21 cellular contexts compared by ENCODE assay signal in genomic region chr6:150115769-150116168, GRCh38. TPM values are rescaled to one million over a fixed set of nuclear protein-coding genes. Genes with fewer than 3 reads are reported as not detected.
"Had no signal": no experiment of that assay in that cellular context is flagged by ENCODE, and none has a peak within 500 bp of the region (broad histone marks: within the 10 kb centered on the region; RNA-seq: fewer than 3 reads in every experiment).

No MANE protein-coding gene starts in this region.

- H3K4me3 ChIP-seq: dorsolateral prefrontal cortex, esophagus muscularis mucosa, ovary, psoas muscle, sigmoid colon, stomach, thyroid gland had no signal

- H3K9me3 ChIP-seq: esophagus muscularis mucosa, ovary, psoas muscle, sigmoid colon, stomach, thyroid gland had no signal

- H3K36me3 ChIP-seq: esophagus muscularis mucosa, ovary, sigmoid colon, stomach, thyroid gland had no signal

- H3K4me1 ChIP-seq: psoas muscle, sigmoid colon, stomach, thyroid gland had no signal

- ATAC-seq: naive thymus-derived CD8-positive, alpha-beta T cell; psoas muscle; right cardiac atrium; stimulated activated effector memory CD8-positive, alpha-beta T cell treated with anti-CD3 and anti-CD28 coated beads, Interleukin-12 subunit alpha, Interleukin-12 subunit beta, amount 100 ng/mL, for 72 hours had no signal

- H3K27me3 ChIP-seq: esophagus muscularis mucosa, ovary, sigmoid colon, thyroid gland had no signal

- DNase-seq: cerebellar nuclear complex; dorsolateral prefrontal cortex; effector CD4-positive, alpha-beta T cell; hypothalamus; immature natural killer cell; naive thymus-derived CD8-positive, alpha-beta T cell; nephron progenitor cell; occipital lobe; ovary; psoas muscle; right cardiac atrium; sigmoid colon; stimulated activated CD4-positive, alpha-beta T cell treated with anti-CD3 and anti-CD28 coated beads, Interleukin-2, amount 100 ng/mL, for 24 hours; stimulated activated CD4-positive, alpha-beta T cell treated with anti-CD3 and anti-CD28 coated beads, Interleukin-4, amount 100 ng/mL, for 24 hours; stimulated activated naive CD4-positive, alpha-beta T cell treated with Interleukin-2 at 50 U/mL for 16 hours; stomach; thyroid gland; trophoblast cell had no signal

- H3K27ac ChIP-seq: dorsolateral prefrontal cortex, esophagus muscularis mucosa, ovary, psoas muscle, sigmoid colon, stomach, thyroid gland had no signal

RNA-seq across cellular contexts. Expression of gene PPP1R14C, which starts 27.1 kb away (rescaled TPM):
- total RNA-seq: myocyte; naive thymus-derived CD8-positive, alpha-beta T cell had no signal
